ENCODE assay signal across 8 cellular contexts in the genomic region with DNA sequence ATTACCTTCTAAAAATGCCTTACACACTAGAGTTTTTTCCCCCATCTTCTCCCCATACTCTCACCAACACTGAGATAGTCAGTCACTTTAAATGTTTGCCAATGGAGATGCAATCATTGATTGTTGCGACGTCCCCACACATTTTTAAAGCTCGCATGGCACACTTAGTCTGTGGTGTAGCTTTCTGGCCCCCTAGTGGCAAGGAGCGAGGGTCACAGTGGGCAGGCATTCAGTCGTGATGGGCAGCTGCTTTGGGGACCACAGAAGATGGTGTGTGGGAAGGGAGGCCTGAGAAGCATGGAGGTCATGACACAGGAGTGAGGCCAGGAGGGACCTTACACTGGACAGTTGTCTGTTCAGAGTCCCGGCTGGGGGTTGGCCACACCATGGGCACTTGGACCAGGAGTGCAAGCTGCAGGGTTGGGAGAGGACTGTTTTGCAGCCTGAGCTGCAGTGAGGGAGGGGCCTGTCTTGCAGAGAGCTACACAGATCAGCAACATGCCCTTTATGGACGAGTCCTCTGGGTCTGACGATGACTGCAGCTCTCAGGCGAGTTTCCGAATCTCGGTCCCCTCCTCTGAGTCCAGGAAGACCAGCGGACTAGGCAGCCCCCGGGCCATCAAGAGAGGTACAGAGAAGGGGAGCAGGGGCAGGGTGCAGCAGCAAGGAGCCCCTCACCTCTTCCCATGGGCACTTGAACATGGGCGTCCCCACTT. TPM values are rescaled to one million over a fixed set of nuclear protein-coding genes. Genes with fewer than 3 reads are reported as not detected.
DNase-seq lines count a peak whose midpoint lies in the region; ATAC-seq and TF ChIP-seq lines count a peak whose summit lies in the region.

No MANE protein-coding gene starts in this region.

- intact Hi-C loops in adrenal gland (cut with DNase I): loop anchor here (5.0 kb wide), 3 partner anchors 44 to 144 kb away; no protein-coding TSS in a partner anchor
- intact Hi-C loops in sigmoid colon (cut with DNase I): loop anchor here (1.0 to 2.0 kb wide), 2 partner anchors 45 to 144 kb away; no protein-coding TSS in a partner anchor

- WGBS in adrenal gland, 4 donors: 20 to 44% (median 41%) methylated on average over 7 to 14 of the region's 14 CpGs
- 49 to 50% methylated on average over 14 of the region's 14 CpGs for WGBS in sigmoid colon, 2 donors

- peak; percentile 85 for DNase-seq in AG20443 (ENCODE audit: low spot score)
- peak; percentile 42 for DNase-seq in MM.1S
- peak; percentile 29 to 63 (median 46) for DNase-seq in T-helper 1 cell
- DNase-seq in adrenal gland: peak; percentile 67 to 87 (median 76)
- peak; percentile 71 for DNase-seq in right atrium auricular region (ENCODE audit: low spot score)
- DNase-seq in sigmoid colon: peak; percentile 78

- no peaks in the 10 kb centered on the region for H3K27me3 ChIP-seq in MM.1S (replicated peaks; ENCODE audit: insufficient read depth, low read length)
- no peaks in the 10 kb centered on the region for H3K27me3 ChIP-seq in adrenal gland
- no peaks in the 10 kb centered on the region for H3K27me3 ChIP-seq in right atrium auricular region
- no peaks in the 10 kb centered on the region for H3K27me3 ChIP-seq in sigmoid colon

- no peak overlapping the region for H3K9ac ChIP-seq in MM.1S (ENCODE audit: low read length)

- H3K4me2 ChIP-seq in MM.1S (ENCODE audit: low read depth, low read length): no peak overlapping the region

- no peaks in the 10 kb centered on the region for H3K79me2 ChIP-seq in MM.1S (ENCODE audit: low read length)

- TF ChIP-seq EP300 in sigmoid colon (IDR thresholded peaks at IDR 0.05): no peak

- no peak overlapping the region for H3K4me3 ChIP-seq in MM.1S (ENCODE audit: low read length)
- H3K4me3 ChIP-seq in adrenal gland: no peak overlapping the region
- no peak overlapping the region for H3K4me3 ChIP-seq in right atrium auricular region
- no peak overlapping the region for H3K4me3 ChIP-seq in sigmoid colon

- H3K9me3 ChIP-seq in MM.1S (replicated peaks; ENCODE audit: insufficient read depth, low read length) (no peaks in the 10 kb centered on the region), adrenal gland (replicated peaks in 1 of 3) (no peaks in the 10 kb centered on the region), right atrium auricular region (no peaks in the 10 kb centered on the region), sigmoid colon (no peaks in the 10 kb centered on the region)

- H4K20me1 ChIP-seq in MM.1S (ENCODE audit: insufficient read depth, low read length): no peaks in the 10 kb centered on the region

- no peaks in the 10 kb centered on the region for H3K9me2 ChIP-seq in MM.1S (replicated peaks; ENCODE audit: insufficient read depth, low read length)

- no peak for TF ChIP-seq POLR2A in adrenal gland (IDR thresholded peaks at IDR 0.05)
- TF ChIP-seq POLR2A in sigmoid colon (IDR thresholded peaks at IDR 0.05): no peak

- H3K27ac ChIP-seq in MM.1S (ENCODE audit: low read length) (no peak overlapping the region), adrenal gland (no peak overlapping the region), right atrium auricular region (no peak overlapping the region), sigmoid colon (no peak overlapping the region)

- H3K36me3 ChIP-seq in MM.1S (replicated peaks; ENCODE audit: insufficient read depth, low read length) (no peaks in the 10 kb centered on the region), adrenal gland (replicated peaks in 1 of 2) (no peaks in the 10 kb centered on the region), right atrium auricular region (no peaks in the 10 kb centered on the region), sigmoid colon (peaks cover 0 to 4% (median 0%) of the 10 kb centered on the region in 4 donors)

- H3K4me1 ChIP-seq in MM.1S (ENCODE audit: low read length) (no peaks in the 10 kb centered on the region), adrenal gland (replicated peaks in 1 of 2) (peaks cover 12 to 17% of the 10 kb centered on the region in 2 donors), right atrium auricular region (no peaks in the 10 kb centered on the region), sigmoid colon (no peaks in the 10 kb centered on the region)

- H3F3A ChIP-seq in MM.1S (ENCODE audit: insufficient read depth, low read length): no peaks in the 10 kb centered on the region

- peak; percentile 64 for ATAC-seq in GM18909 (IDR thresholded peaks at IDR 0.05; ENCODE audit: poor library complexity, unreplicated experiment)
- ATAC-seq in GM19328 (IDR thresholded peaks at IDR 0.05; ENCODE audit: unreplicated experiment): no peak

- TF ChIP-seq CTCF in MM.1S (IDR thresholded peaks at IDR 0.05; ENCODE audit: low read length): peak; percentile 72
- TF ChIP-seq CTCF in adrenal gland (IDR thresholded peaks at IDR 0.05): peak; percentile 81 to 93 (median 87)
- TF ChIP-seq CTCF in right atrium auricular region (IDR thresholded peaks at IDR 0.05): peak; percentile 70 to 86
- TF ChIP-seq CTCF in sigmoid colon (IDR thresholded peaks at IDR 0.05): peak; percentile 73 to 96 (median 88)

- no peak overlapping the region for H2AFZ ChIP-seq in MM.1S (ENCODE audit: low read length)

RNA-seq across cellular contexts. Expression of a gene that starts 28.6 kb away (rescaled TPM):
- total RNA-seq in adrenal gland (10 to 100 TPM; 43.0 to 79.1 (median 51.3) TPM), right atrium auricular region (10 to 100 TPM; 13.8 to 15.3 TPM), sigmoid colon (10 to 100 TPM; 15.2 to 32.9 (median 24.4) TPM)
- polyA plus RNA-seq in adrenal gland (10 to 100 TPM; 41.5 to 66.7 (median 41.9) TPM), sigmoid colon (10 to 100 TPM in 1 of 3 donors, 1 to 10 TPM in 2; 8.4 to 14.1 (median 9.9) TPM)

RNA-seq across cellular contexts. Expression of a gene that starts 38.3 kb away (rescaled TPM):
- total RNA-seq in adrenal gland (10 to 100 TPM in 7 of 8 donors, 1 to 10 TPM in 1; 8.3 to 30.6 (median 18.6) TPM), right atrium auricular region (1 to 10 TPM; 2.3 to 5.3 TPM), sigmoid colon (1 to 10 TPM; 2.0 to 8.0 (median 2.9) TPM)
- polyA plus RNA-seq in adrenal gland (10 to 100 TPM; 19.3 to 50.4 (median 28.0) TPM), sigmoid colon (10 to 100 TPM; 10.8 to 25.3 (median 12.3) TPM)

RNA-seq across cellular contexts. Expression of a gene that starts 48.3 kb away (rescaled TPM):
- 10 to 100 TPM in 1 of 8 donors, 1 to 10 TPM in 7; 2.5 to 11.3 (median 4.2) TPM for total RNA-seq in adrenal gland
- polyA plus RNA-seq in adrenal gland: 10 to 100 TPM in 1 of 3 donors, 1 to 10 TPM in 2; 3.2 to 11.7 (median 4.5) TPM
- under 1 TPM in 1 of 2 donors, not detected in 1; 0.59 TPM for total RNA-seq in right atrium auricular region
- 10 to 100 TPM in 1 of 4 donors, 1 to 10 TPM in 3; 1.6 to 11.4 (median 5.5) TPM for total RNA-seq in sigmoid colon
- polyA plus RNA-seq in sigmoid colon: 10 to 100 TPM in 1 of 3 donors, 1 to 10 TPM in 1, under 1 TPM in 1; 0.60 to 59.2 (median 5.7) TPM
